13 cellular contexts compared by ENCODE assay signal in genomic region chr1:82778612-82779011, GRCh38.
A peak's percentile ranks its signal among the peaks of the same experiment; 100 is the strongest.
DNase-seq lines count a peak whose midpoint lies in the region; FAIRE-seq and TF ChIP-seq lines count a peak whose summit lies in the region.
"Had no signal": no experiment of that assay in that cellular context is flagged by ENCODE, and none has a peak within 500 bp of the region (broad histone marks: within the 10 kb centered on the region; RNA-seq: fewer than 3 reads in every experiment).

No MANE protein-coding gene starts in this region.

- H3K4me3 ChIP-seq in NB4 (ENCODE audit: low read depth, low read length), result no peak overlapping the region
- H3K4me3 ChIP-seq in bronchial epithelial cell (ENCODE audit: low read depth, low read length), result no peak overlapping the region

- no peak overlapping the region for H3K4me3 Mint-ChIP-seq in neural crest cell
- H3K4me3 Mint-ChIP-seq: activated CD8-positive, alpha-beta memory T cell treated with anti-CD3 and anti-CD28 coated beads, Interleukin-2, amount 10 ng/mL, durations not matched to agents 7 days and 5 days had no signal

- peak; percentile 40 for DNase-seq in DMS 273 (lab: John Stamatoyannopoulos, UW; ENCODE audit: unreplicated experiment)
- DNase-seq in DMS 273 treated with DMSO at 0.1 percent for 48 hours (lab: John Stamatoyannopoulos, UW), result no peak
- peak; percentile 11 for DNase-seq in NB4 (ENCODE audit: low read depth)
- peak; percentile 26 for DNase-seq in bronchial epithelial cell (ENCODE audit: low read depth)
- no peak for DNase-seq in neural crest cell (ENCODE audit: low read depth, low spot score)
- DNase-seq in putamen (ENCODE audit: low spot score), result no peak
- DNase-seq in NCI-H526 treated with DMSO at 0.1 percent for 48 hours (lab: John Stamatoyannopoulos, UW), result no peak
- DNase-seq in NCI-H510A treated with DMSO at 0.1 percent for 48 hours (lab: John Stamatoyannopoulos, UW), result no peak
- DNase-seq: activated CD8-positive, alpha-beta memory T cell treated with anti-CD3 and anti-CD28 coated beads, Interleukin-2, amount 10 ng/mL, durations not matched to agents 7 days and 5 days; small intestine; stimulated activated CD8-positive, alpha-beta memory T cell treated with anti-CD3 and anti-CD28 coated beads, Interleukin-4, amount 100 ng/mL, for 48 hours; T-cell had no signal

- H3K36me3 ChIP-seq in bronchial epithelial cell (ENCODE audit: control insufficient read depth, insufficient read depth, low read length), result no peaks in the 10 kb centered on the region

- H3K36me3 Mint-ChIP-seq in neural crest cell (ENCODE audit: low read depth), result peaks cover 4% of the 10 kb centered on the region
- H3K36me3 Mint-ChIP-seq: activated CD8-positive, alpha-beta memory T cell treated with anti-CD3 and anti-CD28 coated beads, Interleukin-2, amount 10 ng/mL, durations not matched to agents 7 days and 5 days; T-cell had no signal

- no peaks in the 10 kb centered on the region for H3K27me3 Mint-ChIP-seq in neural crest cell (ENCODE audit: low read depth)
- H3K27me3 Mint-ChIP-seq: activated CD8-positive, alpha-beta memory T cell treated with anti-CD3 and anti-CD28 coated beads, Interleukin-2, amount 10 ng/mL, durations not matched to agents 7 days and 5 days; T-cell had no signal

- TF ChIP-seq CTCF in NB4 (IDR thresholded peaks at IDR 0.05; ENCODE audit: low read depth, low read length) (peak; percentile 11), bronchial epithelial cell (IDR thresholded peaks at IDR 0.05; ENCODE audit: insufficient read depth, low read length, severe bottlenecking) (peak; percentile 54), neural crest cell (conservative IDR thresholded peaks at IDR 0.05) (peak; percentile 54)

- H3K27ac Mint-ChIP-seq in neural crest cell (ENCODE audit: unreplicated experiment), result no peak overlapping the region
- H3K27ac Mint-ChIP-seq: activated CD8-positive, alpha-beta memory T cell treated with anti-CD3 and anti-CD28 coated beads, Interleukin-2, amount 10 ng/mL, durations not matched to agents 7 days and 5 days had no signal

- peaks cover 10% of the 10 kb centered on the region for H3K9me3 Mint-ChIP-seq in neural crest cell

- no peak for TF ChIP-seq POLR2A in NB4 (IDR thresholded peaks at IDR 0.05; ENCODE audit: extremely low read depth, insufficient read length)

- no peaks in the 10 kb centered on the region for H3K27me3 ChIP-seq in bronchial epithelial cell (ENCODE audit: control insufficient read depth, insufficient read depth, low read length)

- FAIRE-seq in bronchial epithelial cell (lab: Jason Lieb, UNC), result no peak
- FAIRE-seq: A204.1, small intestine had no signal

- no peaks in the 10 kb centered on the region for H3K4me1 Mint-ChIP-seq in neural crest cell
- H3K4me1 Mint-ChIP-seq: activated CD8-positive, alpha-beta memory T cell treated with anti-CD3 and anti-CD28 coated beads, Interleukin-2, amount 10 ng/mL, durations not matched to agents 7 days and 5 days had no signal

Comparison
In these comparisons a context has a peak if more than half of its experiments do, and no peak if none do; other contexts are left out.
1. DNase-seq: peak in DMS 273 (single experiment), NB4 (single experiment) and bronchial epithelial cell (single experiment); none in DMS 273 treated with DMSO at 0.1 percent for 48 hours (single experiment), neural crest cell (single experiment), putamen (single experiment), NCI-H526 treated with DMSO at 0.1 percent for 48 hours (single experiment) and NCI-H510A treated with DMSO at 0.1 percent for 48 hours (single experiment).
2. Peak in every context shown above with its lines, with median percentiles within 50 percentile points of each other: CTCF ChIP-seq.